In the genomic region with DNA sequence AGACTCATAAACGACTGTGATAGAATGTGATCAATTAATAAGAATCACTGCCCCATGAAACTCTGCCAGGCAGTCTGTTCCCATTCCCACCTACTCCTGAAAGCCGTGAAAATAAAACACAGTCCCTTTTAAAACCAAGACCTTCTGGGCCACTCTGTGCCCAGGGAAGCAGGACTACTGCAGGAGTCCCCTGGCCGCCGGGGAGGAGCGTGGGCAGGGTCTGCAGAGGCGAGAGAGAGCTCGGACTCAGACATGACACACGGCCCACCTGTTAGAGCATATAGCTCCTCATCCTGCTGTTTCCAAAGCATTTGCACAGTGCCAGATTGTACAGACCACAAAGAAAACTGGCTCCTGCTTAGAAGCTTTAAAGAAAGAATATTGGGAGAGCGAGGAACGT, we compare ENCODE assay signal across 34 cellular contexts.
"Had no signal": no experiment of that assay in that cellular context is flagged by ENCODE, and none has a peak within 500 bp of the region (broad histone marks: within the 10 kb centered on the region; RNA-seq: fewer than 3 reads in every experiment).

No MANE protein-coding gene starts in this region.

- H3K9ac ChIP-seq: KMS-11 had no signal

- H3K4me2 ChIP-seq: KMS-11 had no signal

- DNase-seq: Karpas-422, Kasumi-1, MM.1S, MV-4-11, NCI-H1048, NCI-H1092, NCI-H1092 treated with DMSO at 0.1 percent for 48 hours, NCI-H1105, NCI-H1105 treated with DMSO at 0.1 percent for 48 hours, NCI-H1417, NCI-H1417 treated with DMSO at 0.1 percent for 48 hours, NCI-H1436, NCI-H1436 treated with DMSO at 0.1 percent for 48 hours, NCI-H146, NCI-H1694, NCI-H1694 treated with DMSO at 0.1 percent for 48 hours, NCI-H187, NCI-H187 treated with DMSO at 0.1 percent for 48 hours, NCI-H1930, NCI-H2029, NCI-H2029 treated with DMSO at 0.1 percent for 48 hours, NCI-H2081, NCI-H2081 treated with DMSO at 0.1 percent for 48 hours, NCI-H2107, NCI-H2171, NCI-H2171 treated with DMSO at 0.1 percent for 48 hours, NCI-H2227 treated with DMSO at 0.1 percent for 48 hours, NCI-H226, NCI-H345, NCI-H446, NCI-H446 treated with DMSO at 0.1 percent for 48 hours, NCI-H510A, NCI-H510A treated with DMSO at 0.1 percent for 48 hours had no signal

- H3K27ac ChIP-seq: KMS-11 had no signal
